1 cellular context compared by ENCODE assay signal in the genomic region with DNA sequence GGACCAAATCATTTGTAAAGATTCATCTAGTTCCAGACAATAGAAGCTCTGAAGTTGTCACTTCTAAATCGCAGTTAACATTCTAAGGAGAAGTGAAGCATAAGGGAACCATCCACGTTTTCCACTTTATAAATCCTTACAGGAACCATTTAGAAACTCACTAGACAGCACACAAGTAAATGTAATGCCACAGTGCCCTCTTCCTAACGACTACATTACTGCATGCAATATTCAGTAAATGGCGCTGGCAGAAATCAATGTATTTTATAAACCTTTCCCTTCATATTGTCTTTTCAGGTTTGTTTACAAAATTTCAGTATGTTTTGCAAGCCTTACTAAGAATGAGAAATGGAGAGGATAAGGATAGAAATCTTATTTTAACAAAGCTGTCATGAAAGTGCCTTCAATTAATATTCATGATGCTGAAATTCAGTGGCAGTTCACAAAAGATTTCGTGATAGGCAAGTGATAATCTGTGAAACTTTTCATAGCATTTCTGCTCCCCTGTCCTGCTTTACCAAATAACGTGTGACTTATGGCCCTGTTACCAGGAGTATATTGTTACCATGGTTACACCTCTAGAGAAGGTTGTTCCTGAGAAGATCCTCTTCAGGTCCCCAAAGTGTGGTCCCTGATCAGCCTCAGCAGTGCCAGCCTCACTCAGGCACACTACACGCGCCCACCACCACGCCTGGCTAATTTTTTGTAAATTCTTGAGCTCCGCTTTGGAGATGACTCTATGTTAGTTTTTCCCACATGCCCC.
TF ChIP-seq lines count a peak whose summit lies in the region.

No MANE protein-coding gene starts in this region.

TF ChIP-seq in K562, 482 proteins besides CTCF, POLR2A, EP300 and RAD21 (continued from another document):
- TF ChIP-seq, protein P1, sequence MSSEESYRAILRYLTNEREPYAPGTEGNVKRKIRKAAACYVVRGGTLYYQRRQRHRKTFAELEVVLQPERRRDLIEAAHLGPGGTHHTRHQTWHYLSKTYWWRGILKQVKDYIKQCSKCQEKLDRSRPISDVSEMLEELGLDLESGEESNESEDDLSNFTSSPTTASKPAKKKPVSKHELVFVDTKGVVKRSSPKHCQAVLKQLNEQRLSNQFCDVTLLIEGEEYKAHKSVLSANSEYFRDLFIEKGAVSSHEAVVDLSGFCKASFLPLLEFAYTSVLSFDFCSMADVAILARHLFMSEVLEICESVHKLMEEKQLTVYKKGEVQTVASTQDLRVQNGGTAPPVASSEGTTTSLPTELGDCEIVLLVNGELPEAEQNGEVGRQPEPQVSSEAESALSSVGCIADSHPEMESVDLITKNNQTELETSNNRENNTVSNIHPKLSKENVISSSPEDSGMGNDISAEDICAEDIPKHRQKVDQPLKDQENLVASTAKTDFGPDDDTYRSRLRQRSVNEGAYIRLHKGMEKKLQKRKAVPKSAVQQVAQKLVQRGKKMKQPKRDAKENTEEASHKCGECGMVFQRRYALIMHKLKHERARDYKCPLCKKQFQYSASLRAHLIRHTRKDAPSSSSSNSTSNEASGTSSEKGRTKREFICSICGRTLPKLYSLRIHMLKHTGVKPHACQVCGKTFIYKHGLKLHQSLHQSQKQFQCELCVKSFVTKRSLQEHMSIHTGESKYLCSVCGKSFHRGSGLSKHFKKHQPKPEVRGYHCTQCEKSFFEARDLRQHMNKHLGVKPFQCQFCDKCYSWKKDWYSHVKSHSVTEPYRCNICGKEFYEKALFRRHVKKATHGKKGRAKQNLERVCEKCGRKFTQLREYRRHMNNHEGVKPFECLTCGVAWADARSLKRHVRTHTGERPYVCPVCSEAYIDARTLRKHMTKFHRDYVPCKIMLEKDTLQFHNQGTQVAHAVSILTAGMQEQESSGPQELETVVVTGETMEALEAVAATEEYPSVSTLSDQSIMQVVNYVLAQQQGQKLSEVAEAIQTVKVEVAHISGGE (CRISPR knock-in tag; IDR thresholded peaks at IDR 0.05), result no peak
